8 cellular contexts compared by ENCODE assay signal in genomic region chr2:222859786-222860726, GRCh38. TPM values are rescaled to one million over a fixed set of nuclear protein-coding genes. Genes with fewer than 3 reads are reported as not detected.
DNase-seq lines count a peak whose midpoint lies in the region; ATAC-seq and TF ChIP-seq lines count a peak whose summit lies in the region.

No MANE protein-coding gene starts in this region.

- TF ChIP-seq CTCF in AG04450 (IDR thresholded peaks at IDR 0.05; ENCODE audit: low read depth, low read length) = no peak
- no peak for TF ChIP-seq CTCF in RWPE1 (conservative IDR thresholded peaks at IDR 0.05; ENCODE audit: low read depth)
- no peak for TF ChIP-seq CTCF in mucosa of descending colon (IDR thresholded peaks at IDR 0.05)
- no peak for TF ChIP-seq CTCF in vagina (IDR thresholded peaks at IDR 0.05)

- H3K9me3 ChIP-seq in AG04450 (ENCODE audit: control insufficient read depth, insufficient read depth, low read length) (no peaks in the 10 kb centered on the region), GM23248 (ENCODE audit: low read depth) (no peaks in the 10 kb centered on the region), mucosa of descending colon (no peaks in the 10 kb centered on the region), vagina (no peaks in the 10 kb centered on the region)

- peak overlapping the region; percentile 91 for H3K9ac ChIP-seq in GM23248

- H3K27ac ChIP-seq in AG04450 (ENCODE audit: low read depth, low read length) (no peak overlapping the region), GM23248 (peak overlapping the region; percentile 62), RWPE1 (peak overlapping the region; percentile 92), epithelial cell of prostate (peak overlapping the region; percentile 82), vagina (peak overlapping the region; percentile 95)

- peaks cover 41% of the 10 kb centered on the region for H3F3A ChIP-seq in GM23248 (ENCODE audit: insufficient read depth)

- ATAC-seq in mucosa of descending colon (peak; percentile 39), HG02588 (IDR thresholded peaks at IDR 0.05; ENCODE audit: unreplicated experiment) (no peak)

- 38 to 48% methylated on average over 11 to 12 of the region's 12 CpGs for WGBS in GM23248 (ENCODE audit: low coverage in 1 of 2, low lambda C conversion rate in 2 of 2, missing lambda C conversion rate in 2 of 2), 2 experiments

- POLR2A ChIA-PET in AG04450 (lab: Yijun Ruan, JAX) (interaction anchor here (0.7 to 1.2 kb wide), 3 partner anchors 16 to 151 kb away, joined by 3 to 10 read pairs (median 9); no protein-coding TSS in a partner anchor), RWPE1 (lab: Yijun Ruan, JAX; ENCODE audit: low non-redundant PET) (interaction anchor here (0.6 kb wide), 1 partner anchor 51 kb away, joined by 3 read pairs; no protein-coding TSS in a partner anchor)

- peaks cover 11% of the 10 kb centered on the region; the same call in 1 of the 2 replicates for H4K20me1 ChIP-seq in GM23248 (ENCODE audit: insufficient read depth)

- CTCF ChIA-PET in AG04450 (lab: Charles Lee) (interaction anchor here (0.7 to 1.1 kb wide), 2 partner anchors 62 to 99 kb away, joined by 3 to 5 read pairs; no protein-coding TSS in a partner anchor), RWPE1 (lab: Yijun Ruan, JAX) (interaction anchor here (0.6 to 1.6 kb wide), 4 partner anchors 62 to 777 kb away, joined by 3 to 4 read pairs (median 3); no protein-coding TSS in a partner anchor)

- H3K27me3 ChIP-seq in AG04450 (ENCODE audit: control insufficient read depth, insufficient read depth, low read length) = no peaks in the 10 kb centered on the region
- no peaks in the 10 kb centered on the region for H3K27me3 ChIP-seq in GM23248 (replicated peaks; ENCODE audit: insufficient read depth)
- H3K27me3 ChIP-seq in vagina = no peaks in the 10 kb centered on the region

- H2AFZ ChIP-seq in GM23248 = peak overlapping the region; percentile 65

- DNase-seq in AG04450 (ENCODE audit: low read depth, low spot score) (no peak), GM23248 (peak; percentile 70), RWPE1 (ENCODE audit: low spot score) (peak; percentile 88), epithelial cell of prostate (ENCODE audit: low read depth, low spot score) (peak; percentile 92), mucosa of descending colon (peak in 2 of 3 donors; percentile 58 to 62), vagina (ENCODE audit: extremely low spot score in 2 of 2) (peak in 1 of 2 donors; percentile 91)
- no peak for DNase-seq in stimulated activated CD4-positive, alpha-beta T cell treated with anti-CD3 and anti-CD28 coated beads, Interleukin-4, amount 100 ng/mL, for 4 hours

- H3K4me3 ChIP-seq in AG04450 (ENCODE audit: low read depth, low read length) (peak overlapping the region; percentile 55), GM23248 (peak overlapping the region; percentile 81), mucosa of descending colon (no peak overlapping the region), vagina (peak overlapping the region; percentile 62 to 65)

- peak overlapping the region; percentile 49 for H3K4me2 ChIP-seq in GM23248 (ENCODE audit: unreplicated experiment)

- peaks cover 37% of the 10 kb centered on the region for H3K4me1 ChIP-seq in GM23248 (ENCODE audit: insufficient read depth)
- peaks cover 15% of the 10 kb centered on the region for H3K4me1 ChIP-seq in mucosa of descending colon (ENCODE audit: low read depth)
- peaks cover 44% of the 10 kb centered on the region for H3K4me1 ChIP-seq in vagina

- no peak for TF ChIP-seq POLR2A in vagina (IDR thresholded peaks at IDR 0.05)

- H3K79me2 ChIP-seq in GM23248 (ENCODE audit: insufficient read depth) = peaks cover 39% of the 10 kb centered on the region

- intact Hi-C loops in mucosa of descending colon (cut with DNase I, micrococcal nuclease) (no loop called here), vagina (cut with DNase I) (no loop called here)

- in situ Hi-C loops in GM23248 (cut with MboI) = no loop called here

- no peaks in the 10 kb centered on the region for H3K9me2 ChIP-seq in GM23248 (ENCODE audit: insufficient read depth)

- H3K36me3 ChIP-seq in GM23248 (ENCODE audit: low read depth) = no peaks in the 10 kb centered on the region
- no peaks in the 10 kb centered on the region for H3K36me3 ChIP-seq in mucosa of descending colon (ENCODE audit: low read depth)
- H3K36me3 ChIP-seq in vagina = no peaks in the 10 kb centered on the region

RNA-seq across cellular contexts. Expression of gene ACSL3, which starts 0.8 kb away (rescaled TPM):
- 80.9 and 88.9 TPM in 2 replicates for polyA plus RNA-seq in AG04450 (2011; rRNA removed)
- polyA minus RNA-seq in AG04450 (2011; rRNA and poly(A)+ RNA removed) = 89.4 and 110 TPM in 2 replicates
- 61.5 and 66.5 TPM in 2 replicates for total RNA-seq in GM23248 (2014; rRNA removed; shearing (Covaris generic))
- 47.1 and 48.6 TPM in 2 replicates for polyA plus RNA-seq in GM23248 (2016; fragmentation: Nextera tagmentation; extraction: Ambion mirVana)
- total RNA-seq in mucosa of descending colon = 100 to 1,000 TPM in 1 of 3 donors, 10 to 100 TPM in 2; 77.2 to 108 (median 93.0) TPM
- 60.4 TPM for total RNA-seq in vagina

Comparison
In these comparisons a context has a peak if more than half of its experiments do, and no peak if none do; other contexts are left out.
1. DNase-seq: peak in GM23248 (single experiment), RWPE1 (single experiment), epithelial cell of prostate (single experiment) and mucosa of descending colon (2 of 3); none in AG04450 (single experiment) and stimulated activated CD4-positive, alpha-beta T cell treated with anti-CD3 and anti-CD28 coated beads, Interleukin-4, amount 100 ng/mL, for 4 hours (0 of 2).